In the genomic region with DNA sequence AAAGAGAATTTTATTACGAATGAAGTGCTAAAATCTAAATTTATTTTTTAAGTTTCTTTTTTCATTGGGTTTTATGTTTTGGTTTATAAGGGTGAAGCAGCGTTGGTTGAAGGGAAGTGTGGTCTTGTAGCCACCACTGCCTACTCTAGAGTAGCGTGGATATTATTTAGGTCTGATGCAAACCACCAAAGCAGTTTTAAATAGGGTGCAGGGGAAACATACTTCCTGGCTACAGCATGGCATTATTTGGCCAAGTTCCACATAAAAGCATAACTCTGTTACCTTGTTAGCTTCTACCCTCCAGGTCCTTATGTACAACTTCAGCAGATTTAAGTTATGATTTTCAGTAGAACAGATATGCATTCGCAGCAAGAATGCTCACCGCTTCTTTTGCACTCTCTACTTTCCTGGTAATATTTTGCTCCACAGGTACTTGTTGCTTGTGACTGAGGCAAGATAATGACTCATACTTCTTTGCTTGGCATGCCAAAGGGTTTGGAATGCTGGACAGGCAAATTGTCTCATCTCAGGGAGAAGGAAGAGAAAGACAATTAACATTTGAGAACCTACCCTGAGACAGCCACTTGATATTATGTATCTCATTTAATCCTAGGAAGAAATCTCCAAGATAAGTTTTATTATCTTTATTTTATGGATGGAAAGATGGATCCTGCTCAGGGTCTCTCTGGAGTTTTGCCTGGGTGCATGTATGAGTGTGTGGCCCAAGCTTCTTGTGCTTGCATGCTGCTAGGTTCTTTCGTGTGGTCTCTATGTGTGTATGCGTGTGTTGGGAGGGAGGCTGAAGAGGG, we compare ENCODE assay signal across 9 cellular contexts. TPM values are rescaled to one million over a fixed set of nuclear protein-coding genes. Genes with fewer than 3 reads are reported as not detected.
A peak's percentile ranks its signal among the peaks of the same experiment; 100 is the strongest.
DNase-seq lines count a peak whose midpoint lies in the region; ATAC-seq, FAIRE-seq and TF ChIP-seq lines count a peak whose summit lies in the region.
"Had no signal": no experiment of that assay in that cellular context is flagged by ENCODE, and none has a peak within 500 bp of the region (broad histone marks: within the 10 kb centered on the region; RNA-seq: fewer than 3 reads in every experiment).

No MANE protein-coding gene starts in this region.

- peaks cover 0 to 3% of the 10 kb centered on the region in 2 donors for H3K36me3 ChIP-seq in ascending aorta
- no peaks in the 10 kb centered on the region for H3K36me3 ChIP-seq in H7 (replicated peaks; ENCODE audit: control insufficient read depth, insufficient read depth, low read length)

- H3K27ac ChIP-seq in ascending aorta, result peak overlapping the region; percentile 30 to 44
- H3K27ac ChIP-seq: VCaP had no signal

- H3K4me1 ChIP-seq in ascending aorta, result peaks cover 4 to 29% of the 10 kb centered on the region in 2 donors

- TF ChIP-seq POLR2A in GM12892 (IDR thresholded peaks at IDR 0.05; ENCODE audit: low read depth, low read length), result no peak

- intact Hi-C loops in ascending aorta (cut with DNase I), result no loop called here

- H3K4me3 ChIP-seq in AG10803 (ENCODE audit: low read length) (no peak overlapping the region), ascending aorta (peak overlapping the region; percentile 31), H7 (ENCODE audit: insufficient read depth, low read depth, low read length) (no peak overlapping the region)
- no peak overlapping the region for H3K4me3 ChIP-seq in Jurkat, Clone E6-1 (ENCODE audit: low read length)

- H3K9me3 ChIP-seq in ascending aorta, result no peaks in the 10 kb centered on the region

- FAIRE-seq in GM12892 (lab: Jason Lieb, UNC), result no peak

- TF ChIP-seq CTCF in AG10803 (conservative IDR thresholded peaks at IDR 0.05; ENCODE audit: low read length), result no peak
- no peak for TF ChIP-seq CTCF in ascending aorta (IDR thresholded peaks at IDR 0.05)

- ATAC-seq in HG03457 (IDR thresholded peaks at IDR 0.05; ENCODE audit: unreplicated experiment), result no peak

- H3K27me3 ChIP-seq in ascending aorta, result no peaks in the 10 kb centered on the region
- no peaks in the 10 kb centered on the region for H3K27me3 ChIP-seq in H7 (ENCODE audit: control insufficient read depth, insufficient read depth, low read length)

- peak; percentile 68 for DNase-seq in AG10803 (ENCODE audit: low read depth)
- peak; percentile 60 for DNase-seq in Jurkat, Clone E6-1 (ENCODE audit: low read depth, low spot score)
- DNase-seq in ascending aorta (ENCODE audit: low spot score in 2 of 2), result no peak
- DNase-seq in mucosa of gallbladder (ENCODE audit: low spot score), result peak; percentile 31
- DNase-seq in GOT3 (lab: John Stamatoyannopoulos, UW), result no peak
- DNase-seq in GM12892 (ENCODE audit: insufficient read length), result no peak
- DNase-seq in H7, result no peak

RNA-seq across cellular contexts. Expression of a gene that starts 5.4 kb away (rescaled TPM):
- 10.0 TPM for polyA plus RNA-seq in Jurkat, Clone E6-1 (2012; ENCODE audit: insufficient read depth, insufficient read length)
- total RNA-seq in ascending aorta (343 TPM), mucosa of gallbladder (144 TPM)
- polyA plus RNA-seq in GM12892 (2012; ENCODE audit: missing spikeins), result 0.15 TPM
- total RNA-seq in H7 (2014; rRNA removed; shearing (Covaris generic)), result 4.3 and 6.4 TPM in 2 replicates

Comparison
In these comparisons a context has a peak if more than half of its experiments do, and no peak if none do; other contexts are left out.
1. DNase-seq: peak in AG10803 (single experiment), Jurkat, Clone E6-1 (single experiment) and mucosa of gallbladder (single experiment); none in ascending aorta (0 of 2), GOT3 (single experiment), GM12892 (single experiment) and H7 (single experiment).
2. H3K4me3 ChIP-seq: peak in ascending aorta (2 of 2); none in AG10803 (single experiment), Jurkat, Clone E6-1 (single experiment) and H7 (single experiment).
3. RNA of a gene that starts 5.4 kb away (total RNA-seq): 343 TPM in ascending aorta (single experiment) and 144 TPM in mucosa of gallbladder (single experiment); 4.3 to 6.4 TPM in H7; every median in the first group is over 10 times any median in the second.